ENCODE assay signal across 30 cellular contexts in the genomic region with DNA sequence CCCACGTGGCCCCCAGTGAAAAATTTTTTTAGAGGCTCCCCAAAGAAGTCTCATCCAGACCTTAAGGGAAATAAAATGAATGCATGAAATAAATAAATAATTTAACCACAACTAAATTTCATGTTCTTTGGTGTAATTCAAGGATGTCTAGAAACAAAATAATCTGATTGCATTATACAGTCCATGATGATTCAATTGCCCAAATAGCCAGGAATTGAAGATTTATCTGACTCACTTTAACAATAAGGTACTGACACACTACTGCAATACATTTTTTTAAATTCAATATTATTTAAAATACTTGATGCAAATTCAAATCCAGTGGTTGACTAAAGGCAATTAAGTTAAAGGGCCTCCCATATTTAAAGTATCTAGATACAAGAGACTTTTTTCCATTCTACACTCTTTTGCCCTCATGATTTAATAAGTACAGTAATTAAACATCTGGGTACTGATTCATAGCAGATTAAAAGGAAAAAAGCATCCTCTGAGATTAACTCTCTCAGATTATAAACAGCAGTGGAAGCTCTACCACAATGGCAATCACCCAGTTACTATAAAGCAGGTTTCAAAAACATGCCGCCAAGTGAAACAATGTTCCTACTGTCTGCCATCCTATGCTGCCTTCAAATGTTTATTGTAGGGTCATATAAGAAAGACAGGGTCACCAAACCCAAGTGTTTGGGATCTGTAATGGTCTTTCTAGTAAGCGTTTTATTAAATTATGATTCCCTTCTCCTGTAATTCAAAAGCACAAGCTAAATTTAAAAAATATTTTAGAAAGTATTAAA. TPM values are rescaled to one million over a fixed set of nuclear protein-coding genes. Genes with fewer than 3 reads are reported as not detected.
DNase-seq lines count a peak whose midpoint lies in the region; ATAC-seq, FAIRE-seq and TF ChIP-seq lines count a peak whose summit lies in the region.
"Had no signal": no experiment of that assay in that cellular context is flagged by ENCODE, and none has a peak within 500 bp of the region (broad histone marks: within the 10 kb centered on the region; RNA-seq: fewer than 3 reads in every experiment).

No MANE protein-coding gene starts in this region.

- no peak for TF ChIP-seq POLR2A in adrenal gland (IDR thresholded peaks at IDR 0.05)

- no peaks in the 10 kb centered on the region for H3K4me1 ChIP-seq in A673 (ENCODE audit: insufficient read depth, low read length, poor library complexity, severe bottlenecking)
- H3K4me1 ChIP-seq in adrenal gland (replicated peaks in 1 of 2): peaks cover 0 to 19% of the 10 kb centered on the region in 2 donors
- H3K4me1 ChIP-seq: parathyroid adenoma had no signal

- POLR2A ChIA-PET in A673 (lab: Charles Lee; ENCODE audit: low non-redundant PET): no interaction called here

- H3K27ac Mint-ChIP-seq in HFFc6: peak overlapping the region; percentile 49
- peak overlapping the region; percentile 45 for H3K27ac Mint-ChIP-seq in chondrocyte (ENCODE audit: unreplicated experiment)
- H3K27ac Mint-ChIP-seq: activated CD4-positive, alpha-beta memory T cell treated with anti-CD3 and anti-CD28 coated beads, Interleukin-2, amount 10 ng/mL, durations not matched to agents 7 days and 5 days; CD14-positive monocyte; nephron had no signal

- H3K4me3 Mint-ChIP-seq in HFFc6 (no peak overlapping the region), chondrocyte (ENCODE audit: unreplicated experiment) (no peak overlapping the region)
- H3K4me3 Mint-ChIP-seq: activated CD4-positive, alpha-beta memory T cell treated with anti-CD3 and anti-CD28 coated beads, Interleukin-2, amount 10 ng/mL, durations not matched to agents 7 days and 5 days; brain; CD14-positive monocyte; nephron had no signal

- intact Hi-C loops in A673 (cut with micrococcal nuclease; ENCODE audit: unreplicated experiment) (no loop called here), left colon (cut with DNase I, micrococcal nuclease) (no loop called here), adrenal gland (cut with DNase I) (loop anchor here in 1 of 2 donors (10.0 kb wide), 1 partner anchor 118 kb away; no protein-coding TSS in a partner anchor)

- H3K9me3 ChIP-seq in A673 (ENCODE audit: low read depth, low read length, poor library complexity, severe bottlenecking) (no peaks in the 10 kb centered on the region), adrenal gland (replicated peaks in 1 of 3) (no peaks in the 10 kb centered on the region)
- H3K9me3 ChIP-seq: heart left ventricle, left lung, thoracic aorta had no signal

- BruUV-seq in A673 (replicated peaks; lab: Mats Ljungman, UMichigan): TSS peak; percentile 43

- no peak for FAIRE-seq in HTR-8/SVneo (lab: Jason Lieb, UNC)
- FAIRE-seq: TTC549 had no signal

- DNase-seq in A673 (ENCODE audit: low spot score) (no peak), HFFc6 (no peak), chondrocyte (ENCODE audit: low spot score) (no peak), left colon (no peak), GM13976 (ENCODE audit: low spot score) (no peak), HTR-8/SVneo (ENCODE audit: insufficient read length, low spot score) (no peak), adrenal gland (no peak)
- DNase-seq: activated CD4-positive, alpha-beta memory T cell treated with anti-CD3 and anti-CD28 coated beads, Interleukin-2, amount 10 ng/mL, durations not matched to agents 7 days and 5 days; activated effector memory CD4-positive, alpha-beta T cell treated with Interleukin-2 at 50 U/mL for 16 hours; cortex of kidney; heart left ventricle; left lung; midbrain; MV-4-11; NCI-H1694; NCI-H524; right cardiac atrium; SIG-M5; stimulated activated CD4-positive, alpha-beta T cell treated with anti-CD3 and anti-CD28 coated beads, Interleukin-12 subunit alpha, Interleukin-12 subunit beta, amount 100 ng/mL, for 4 hours; stimulated activated naive CD4-positive, alpha-beta T cell treated with Interleukin-2 at 50 U/mL for 16 hours; T-helper 1 cell had no signal

- H3K27me3 ChIP-seq in A673 (replicated peaks; ENCODE audit: insufficient read depth, low read depth, low read length, poor library complexity) (no peaks in the 10 kb centered on the region), adrenal gland (no peaks in the 10 kb centered on the region)
- H3K27me3 ChIP-seq: heart left ventricle, left lung had no signal

- H3K4me3 ChIP-seq in A673 (ENCODE audit: low read depth, low read length, poor library complexity, severe bottlenecking) (no peak overlapping the region), adrenal gland (no peak overlapping the region)
- H3K4me3 ChIP-seq: heart left ventricle, K562, left lung, thoracic aorta had no signal

- 76 to 86% (median 81%) methylated on average over 3 of the region's 3 CpGs for WGBS in adrenal gland, 4 donors

- no peak overlapping the region for H3K27ac ChIP-seq in A673 (ENCODE audit: low read depth, low read length, poor library complexity, severe bottlenecking)
- peak overlapping the region in 1 of 5 donors; percentile 16 for H3K27ac ChIP-seq in adrenal gland
- H3K27ac ChIP-seq: heart left ventricle, parathyroid adenoma, thoracic aorta had no signal

- H3K36me3 ChIP-seq in A673 (ENCODE audit: insufficient read depth, low read length, poor library complexity, severe bottlenecking) (peaks cover 12% of the 10 kb centered on the region), adrenal gland (replicated peaks in 1 of 2) (peaks cover 0 to 43% of the 10 kb centered on the region in 2 donors)

- CTCF ChIA-PET in A673 (lab: Charles Lee): no interaction called here

- H3K27me3 Mint-ChIP-seq in HFFc6 (ENCODE audit: insufficient read depth): no peaks in the 10 kb centered on the region; the same call in 1 of the 2 replicates
- no peaks in the 10 kb centered on the region for H3K27me3 Mint-ChIP-seq in chondrocyte (ENCODE audit: low read depth)
- H3K27me3 Mint-ChIP-seq: activated CD4-positive, alpha-beta memory T cell treated with anti-CD3 and anti-CD28 coated beads, Interleukin-2, amount 10 ng/mL, durations not matched to agents 7 days and 5 days; brain had no signal

- TF ChIP-seq CTCF in A673 (conservative IDR thresholded peaks at IDR 0.05; ENCODE audit: low read depth, low read length) (no peak), HFFc6 (IDR thresholded peaks at IDR 0.05) (no peak), chondrocyte (IDR thresholded peaks at IDR 0.05) (no peak), GM13976 (IDR thresholded peaks at IDR 0.05; ENCODE audit: borderline replicate concordance, control extremely low read depth, extremely low read depth, insufficient read depth, missing control alignments) (no peak), adrenal gland (IDR thresholded peaks at IDR 0.05) (no peak)

- H3K36me3 Mint-ChIP-seq in HFFc6 (ENCODE audit: low read depth) (peaks cover 16% of the 10 kb centered on the region; the same call in 1 of the 2 replicates), chondrocyte (ENCODE audit: low read depth) (peaks cover 15% of the 10 kb centered on the region)

- ATAC-seq in left colon (peak; percentile 87), GM21526 (IDR thresholded peaks at IDR 0.05; ENCODE audit: low FRiP score, unreplicated experiment) (no peak)
- ATAC-seq: activated CD4-positive, CD25-positive, alpha-beta regulatory T cell treated with anti-CD3 and anti-CD28 coated beads, Interleukin-2, amount 50 U/mL, for 24 hours; heart left ventricle; K562; left lung; right cardiac atrium had no signal

- in situ Hi-C loops in GM13976 (cut with MboI; ENCODE audit: low sequenced_read_pairs, unreplicated experiment): no loop called here

- H3K9me3 Mint-ChIP-seq in HFFc6 (no peaks in the 10 kb centered on the region), chondrocyte (ENCODE audit: low read depth) (no peaks in the 10 kb centered on the region)
- H3K9me3 Mint-ChIP-seq: activated CD4-positive, alpha-beta memory T cell treated with anti-CD3 and anti-CD28 coated beads, Interleukin-2, amount 10 ng/mL, durations not matched to agents 7 days and 5 days; brain; nephron had no signal

- H3K4me1 Mint-ChIP-seq in HFFc6 (ENCODE audit: low read depth) (peaks cover 23% of the 10 kb centered on the region), chondrocyte (ENCODE audit: low read depth) (peaks cover 17% of the 10 kb centered on the region)
- H3K4me1 Mint-ChIP-seq: CD14-positive monocyte had no signal

RNA-seq across cellular contexts. Expression of a gene that starts 9.9 kb away (rescaled TPM):
- total RNA-seq in A673 (2021): 10.3 and 14.4 TPM in 2 replicates
- 10 to 100 TPM; 22.2 to 38.4 (median 28.3) TPM for total RNA-seq in HFFc6 (2021; fragmentation: NEBNext Ultra II Directional; extraction: Animal tissue kit (Norgen Biotek cat#: 25700))
- total RNA-seq in chondrocyte: 13.7 to 30.4 TPM (median 16.9 TPM) in 3 replicates
- 10 to 100 TPM; 11.7 to 17.4 TPM for total RNA-seq in left colon
- total RNA-seq in adrenal gland: 100 to 1,000 TPM in 1 of 8 donors, 10 to 100 TPM in 5, 1 to 10 TPM in 2; 1.1 to 114 (median 67.7) TPM
- polyA plus RNA-seq in adrenal gland: 100 to 1,000 TPM in 1 of 3 donors, 10 to 100 TPM in 2; 34.9 to 330 (median 99.9) TPM

RNA-seq across cellular contexts. Expression of a gene that starts 12.6 kb away (rescaled TPM):
- 108 and 147 TPM in 2 replicates for total RNA-seq in A673 (2021)
- total RNA-seq in HFFc6 (2021; fragmentation: NEBNext Ultra II Directional; extraction: Animal tissue kit (Norgen Biotek cat#: 25700)): 100 to 1,000 TPM; 156 to 198 (median 183) TPM
- 283 to 309 TPM (median 298 TPM) in 3 replicates for total RNA-seq in chondrocyte
- total RNA-seq in left colon: 10 to 100 TPM; 14.1 to 15.6 TPM
- 100 to 1,000 TPM in 3 of 8 donors, 10 to 100 TPM in 5; 50.8 to 180 (median 78.7) TPM for total RNA-seq in adrenal gland
- polyA plus RNA-seq in adrenal gland: 100 to 1,000 TPM in 2 of 3 donors, 10 to 100 TPM in 1; 91.9 to 384 (median 176) TPM

RNA-seq across cellular contexts. Expression of a gene that starts 51.2 kb away (rescaled TPM):
- total RNA-seq in A673 (2021) (0.41 TPM in 1 of 2 replicates, not detected in the other), chondrocyte (not detected in 3 replicates), left colon (100 to 1,000 TPM in 1 of 2 donors, 10 to 100 TPM in 1; 51.4 to 111 TPM), adrenal gland (100 to 1,000 TPM; 210 to 650 (median 466) TPM)
- total RNA-seq in HFFc6 (2021; fragmentation: NEBNext Ultra II Directional; extraction: Animal tissue kit (Norgen Biotek cat#: 25700)): not detected
- 1,000 to 10,000 TPM in 1 of 3 donors, 100 to 1,000 TPM in 1, 10 to 100 TPM in 1; 33.9 to 1,593 (median 996) TPM for polyA plus RNA-seq in adrenal gland
- total RNA-seq: activated CD4-positive, alpha-beta memory T cell treated with anti-CD3 and anti-CD28 coated beads, Interleukin-2, amount 10 ng/mL, durations not matched to agents 7 days and 5 days had no signal

Comparison
In these comparisons a context has a peak if more than half of its experiments do, and no peak if none do; other contexts are left out.
1. RNA of a gene that starts 51.2 kb away (total RNA-seq): 210 to 650 TPM in adrenal gland and 51.4 to 111 TPM in left colon; 0.41 TPM in A673, not detected in chondrocyte and not detected in HFFc6; every median in the first group is over 10 times any median in the second.